27 cellular contexts compared by ENCODE assay signal in the genomic region with DNA sequence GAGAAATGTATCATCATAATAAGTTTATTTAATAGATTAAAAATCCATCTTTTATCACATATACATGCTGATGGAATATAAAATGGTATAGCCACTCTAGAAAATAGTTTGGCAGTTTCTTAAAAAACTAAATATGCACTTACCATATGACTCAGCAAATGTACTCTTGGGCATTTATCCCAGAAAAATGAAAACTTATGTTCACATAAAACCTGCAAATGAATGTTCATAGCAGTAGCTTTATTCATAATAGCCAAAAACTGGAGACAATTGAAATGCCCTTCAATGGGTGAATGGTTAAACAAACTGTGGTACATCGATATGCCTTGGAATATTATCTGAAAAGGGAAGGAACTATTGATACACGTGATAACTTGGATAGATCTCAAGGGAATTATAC. TPM values are rescaled to one million over a fixed set of nuclear protein-coding genes. Genes with fewer than 3 reads are reported as not detected.
DNase-seq lines count a peak whose midpoint lies in the region; ATAC-seq and TF ChIP-seq lines count a peak whose summit lies in the region.
"Had no signal": no experiment of that assay in that cellular context is flagged by ENCODE, and none has a peak within 500 bp of the region (broad histone marks: within the 10 kb centered on the region; RNA-seq: fewer than 3 reads in every experiment).

No MANE protein-coding gene starts in this region.

- H3K9me3 ChIP-seq in PC-9 (ENCODE audit: insufficient read depth, low read depth), result no peaks in the 10 kb centered on the region
- H3K9me3 ChIP-seq: BE2C, neutrophil, spleen, tibial nerve had no signal

- H3K36me3 ChIP-seq in PC-9 (ENCODE audit: low read depth), result 0 out of 2 replicates have a peak, but pooled peaks cover 7% of the 10 kb centered on the region
- H3K36me3 ChIP-seq: BE2C, neutrophil, tibial nerve had no signal

- intact Hi-C loops in PC-9 (cut with micrococcal nuclease; ENCODE audit: unreplicated experiment), result loop anchor here (10.0 kb wide), 1 partner anchor 1480 kb away; the partner anchor contains the start of gene RNF146

- peak overlapping the region; percentile 89; the same call in 1 of the 2 replicates for H3K4me2 ChIP-seq in PC-9

- no peaks in the 10 kb centered on the region for H3K27me3 Mint-ChIP-seq in neural crest cell (ENCODE audit: low read depth)

- no peak overlapping the region for H2AFZ ChIP-seq in PC-9

- H3K27ac Mint-ChIP-seq in neural crest cell (ENCODE audit: unreplicated experiment), result no peak overlapping the region
- H3K27ac Mint-ChIP-seq: activated CD8-positive, alpha-beta T cell treated with anti-CD3 and anti-CD28 coated beads, Interleukin-2, amount 10 ng/mL, durations not matched to agents 7 days and 5 days had no signal

- no peaks in the 10 kb centered on the region for H3K36me3 Mint-ChIP-seq in neural crest cell (ENCODE audit: low read depth)

- H3K4me3 ChIP-seq in PC-9 (no peak overlapping the region), choroid plexus epithelial cell (ENCODE audit: low read depth, low read length) (no peak overlapping the region)
- H3K4me3 ChIP-seq: spleen, tibial nerve had no signal

- H3K4me1 ChIP-seq in PC-9 (replicated peaks; ENCODE audit: insufficient read depth), result peaks cover 43% of the 10 kb centered on the region

- POLR2A ChIA-PET in PC-9 (lab: Charles Lee; ENCODE audit: unreplicated experiment), result no interaction called here

- peaks cover 16% of the 10 kb centered on the region for H3F3A ChIP-seq in PC-9 (ENCODE audit: insufficient read depth, low read depth)

- no peaks in the 10 kb centered on the region for H3K9me3 Mint-ChIP-seq in neural crest cell

- CTCF ChIA-PET in PC-9 (lab: Charles Lee), result interaction anchor here (0.7 to 1.4 kb wide), 2 partner anchors 190 to 1905 kb away, joined by 3 to 4 read pairs; no protein-coding TSS in a partner anchor

- no peak overlapping the region for H3K27ac ChIP-seq in PC-9
- H3K27ac ChIP-seq: HL-60, neutrophil, spleen, tibial nerve had no signal

- ATAC-seq in GM19395 (IDR thresholded peaks at IDR 0.05; ENCODE audit: unreplicated experiment) (no peak), GM21723 (IDR thresholded peaks at IDR 0.05; ENCODE audit: unreplicated experiment) (no peak)
- ATAC-seq: activated CD8-positive, alpha-beta T cell treated with anti-CD3 and anti-CD28 coated beads, Interleukin-2, amount 10 ng/mL, durations not matched to agents 7 days and 5 days had no signal

- DNase-seq in HCEC 1CT (peak; percentile 67), PC-9 (no peak), choroid plexus epithelial cell (ENCODE audit: low read depth) (peak; percentile 54), neural crest cell (ENCODE audit: low read depth, low spot score) (no peak), SW 1271 (lab: John Stamatoyannopoulos, UW) (no peak), AG20443 (ENCODE audit: low spot score) (no peak)
- DNase-seq: activated CD4-positive, CD25-positive, alpha-beta regulatory T cell treated with anti-CD3 and anti-CD28 coated beads, Interleukin-2, amount 50 U/mL, for 72 hours; activated CD8-positive, alpha-beta T cell treated with anti-CD3 and anti-CD28 coated beads, Interleukin-2, amount 10 ng/mL, durations not matched to agents 7 days and 5 days; activated naive CD4-positive, alpha-beta T cell; activated T-cell treated with anti-CD3 and anti-CD28 coated beads, Interleukin-2, amount 50 U/mL, for 1 hour; BE2C; cerebellar nuclear complex; effector CD4-positive, alpha-beta T cell; mammary epithelial cell; NCI-H1417 treated with DMSO at 0.1 percent for 48 hours; NCI-H69; spleen; stimulated activated CD4-positive, alpha-beta T cell treated with anti-CD3 and anti-CD28 coated beads, Interleukin-4, amount 100 ng/mL, for 24 hours; stimulated activated naive CD4-positive, alpha-beta T cell treated with Interleukin-2 at 50 U/mL for 16 hours had no signal

- H3K4me3 Mint-ChIP-seq in neural crest cell, result peak overlapping the region; percentile 7
- H3K4me3 Mint-ChIP-seq: activated CD8-positive, alpha-beta T cell treated with anti-CD3 and anti-CD28 coated beads, Interleukin-2, amount 10 ng/mL, durations not matched to agents 7 days and 5 days had no signal

- no peaks in the 10 kb centered on the region for H3K9me2 ChIP-seq in PC-9 (ENCODE audit: insufficient read depth)

- BruUV-seq in PC-9 (replicated peaks; lab: Mats Ljungman, UMichigan), result no TSS peak

- no peaks in the 10 kb centered on the region for H3K27me3 ChIP-seq in PC-9 (ENCODE audit: insufficient read depth, low read depth)
- H3K27me3 ChIP-seq: BE2C, neutrophil, spleen, tibial nerve had no signal

- H4K20me1 ChIP-seq in PC-9 (ENCODE audit: insufficient read depth), result no peaks in the 10 kb centered on the region

- no peak for TF ChIP-seq CTCF in PC-9 (conservative IDR thresholded peaks at IDR 0.05)
- no peak for TF ChIP-seq CTCF in choroid plexus epithelial cell (conservative IDR thresholded peaks at IDR 0.05; ENCODE audit: low read depth, low read length)
- no peak for TF ChIP-seq CTCF in neural crest cell (conservative IDR thresholded peaks at IDR 0.05)

- peaks cover 2% of the 10 kb centered on the region for H3K4me1 Mint-ChIP-seq in neural crest cell

- H3K79me2 ChIP-seq in PC-9 (ENCODE audit: low read depth), result peaks cover 20% of the 10 kb centered on the region

RNA-seq across cellular contexts. Expression of gene NCOA7, which starts 6.4 kb away (rescaled TPM):
- 47.6 and 51.0 TPM in 2 replicates for total RNA-seq in PC-9 (2021)
- 11.0 and 11.2 TPM in 2 replicates for total RNA-seq in neural crest cell

RNA-seq across cellular contexts. Expression of gene HEY2, which starts 34.9 kb away (rescaled TPM):
- total RNA-seq in PC-9 (2021) (0.15 TPM in 1 of 2 replicates, not detected in the other), neural crest cell (10.8 and 11.6 TPM in 2 replicates)
- total RNA-seq: activated CD8-positive, alpha-beta T cell treated with anti-CD3 and anti-CD28 coated beads, Interleukin-2, amount 10 ng/mL, durations not matched to agents 7 days and 5 days; epithelial cell of proximal tubule; M059J; renal cortical epithelial cell had no signal

Comparison
In these comparisons a context has a peak if more than half of its experiments do, and no peak if none do; other contexts are left out.
1. DNase-seq: peak in HCEC 1CT (single experiment) and choroid plexus epithelial cell (single experiment); none in PC-9 (0 of 2), neural crest cell (single experiment), SW 1271 (0 of 2) and AG20443 (single experiment).
2. RNA of gene HEY2, which starts 34.9 kb away (total RNA-seq): 10.8 to 11.6 TPM in neural crest cell; 0.15 TPM in PC-9; every median in the first group is over 10 times any median in the second.